Comparison of ENCODE assay signal across 34 cellular contexts in genomic region chr2:25066455-25066854, GRCh38.
"Had no signal": no experiment of that assay in that cellular context is flagged by ENCODE, and none has a peak within 500 bp of the region (broad histone marks: within the 10 kb centered on the region; RNA-seq: fewer than 3 reads in every experiment).

No MANE protein-coding gene starts in this region.

- H3K27me3 Mint-ChIP-seq: activated B cell treated with CpG ODN at 0.5 μM for 24 hours; activated CD4-positive, alpha-beta memory T cell treated with anti-CD3 and anti-CD28 coated beads for 36 hours had no signal

- H3K9me3 ChIP-seq: SJSA1 had no signal

- H3K4me1 ChIP-seq: SJSA1 had no signal

- ATAC-seq: activated naive CD4-positive, alpha-beta T cell treated with anti-CD3 and anti-CD28 coated beads, Interleukin-2, amount 50 U/mL, for 72 hours; Panc1 had no signal

- DNase-seq: activated B cell treated with CpG ODN at 0.5 μM for 24 hours; activated CD4-positive, alpha-beta memory T cell treated with anti-CD3 and anti-CD28 coated beads for 36 hours; activated CD4-positive, alpha-beta T cell treated with anti-CD3 and anti-CD28 coated beads for 4 hours; activated CD4-positive, alpha-beta T cell treated with anti-CD3 and anti-CD28 coated beads, Interleukin-2, amount 50 U/mL, for 1 hour; activated CD4-positive, CD25-positive, alpha-beta regulatory T cell treated with anti-CD3 and anti-CD28 coated beads, Interleukin-2, amount 50 U/mL, for 72 hours; activated CD8-positive, alpha-beta memory T cell treated with anti-CD3 and anti-CD28 coated beads, Interleukin-2, amount 50 U/mL, for 4 hours; activated gamma-delta T cell; activated naive CD4-positive, alpha-beta T cell treated with Interleukin-2 at 50 U/mL for 16 hours; activated T-cell treated with anti-CD3 and anti-CD28 coated beads for 4 hours; activated T-cell treated with anti-CD3 and anti-CD28 coated beads, Interleukin-2, amount 50 U/mL, for 48 hours; amniotic stem cell; aorta; Kasumi-1; KG1; MG63; NCI-H1048; NCI-H1105 treated with DMSO at 0.1 percent for 48 hours; NCI-H1436; NCI-H1694; NCI-H1930; NCI-H2081 treated with DMSO at 0.1 percent for 48 hours; NCI-H226; NCI-H446 treated with DMSO at 0.1 percent for 48 hours; RPMI8226; SHP77 treated with DMSO at 0.1 percent for 48 hours; SW 1271; T-helper 1 cell; T-helper 2 cell; T-helper 9 cell had no signal

- H3K27ac ChIP-seq: cardiac muscle cell, SJSA1, VCaP had no signal

- H3K27ac Mint-ChIP-seq: activated B cell treated with CpG ODN at 0.5 μM for 24 hours; activated CD4-positive, alpha-beta memory T cell treated with anti-CD3 and anti-CD28 coated beads for 36 hours had no signal

- H3K4me3 ChIP-seq: cardiac muscle cell, MG63, SJSA1 had no signal

- H3K36me3 Mint-ChIP-seq: activated CD4-positive, alpha-beta memory T cell treated with anti-CD3 and anti-CD28 coated beads for 36 hours had no signal

- H3K4me3 Mint-ChIP-seq: activated B cell treated with CpG ODN at 0.5 μM for 24 hours; activated CD4-positive, alpha-beta memory T cell treated with anti-CD3 and anti-CD28 coated beads for 36 hours had no signal

- H3K36me3 ChIP-seq: cardiac muscle cell, MG63, SJSA1 had no signal

- H3K27me3 ChIP-seq: cardiac muscle cell, MG63, SJSA1 had no signal
